ENCODE assay signal across 8 cellular contexts in genomic region chr9:105447814-105448812, GRCh38. TPM values are rescaled to one million over a fixed set of nuclear protein-coding genes. Genes with fewer than 3 reads are reported as not detected.
DNase-seq lines count a peak whose midpoint lies in the region; ATAC-seq and TF ChIP-seq lines count a peak whose summit lies in the region.

TSS of gene FSD1L (plus strand) at chr9:105448034. CDS start at chr9:105448221, 187 bp downstream.

- H3K9ac ChIP-seq in HCT116 (ENCODE audit: low read length) (peak within 1 kb of the TSS; percentile 79), MM.1S (ENCODE audit: low read length) (peak within 1 kb of the TSS; percentile 51)

- CTCF ChIA-PET in HCT116 (lab: Charles Lee), result no interaction called here

- H3K9me3 ChIP-seq in HCT116 (ENCODE audit: control insufficient read depth in 1 of 2, insufficient read depth in 1 of 2, low read depth in 1 of 2, low read length in 2 of 2) (no peaks in the 10 kb centered on the region), MM.1S (replicated peaks; ENCODE audit: insufficient read depth, low read length) (no peaks in the 10 kb centered on the region), gastroesophageal sphincter (no peaks in the 10 kb centered on the region), neutrophil (no peaks in the 10 kb centered on the region)

- H3F3A ChIP-seq in MM.1S (ENCODE audit: insufficient read depth, low read length), result no peaks in the 10 kb centered on the region

- RAD21 ChIA-PET in HCT116 (lab: Charles Lee; ENCODE audit: low non-redundant PET in 1 of 2, low total read pairs in 2 of 2, uncharacterized antibody in 2 of 2, unreplicated experiment in 2 of 2), result no interaction called here

- TF ChIP-seq CTCF in HCT116 (IDR thresholded peaks at IDR 0.05 in 2 of 3, conservative IDR thresholded peaks at IDR 0.05 in 1 of 3; ENCODE audit: borderline replicate concordance in 1 of 3, insufficient read depth in 1 of 3, low read depth in 2 of 3, low read length in 2 of 3) (peak in 2 of 3 experiments; percentile 43 to 50; a peak in 4 of 6 replicates), MM.1S (IDR thresholded peaks at IDR 0.05; ENCODE audit: low read length) (peak; percentile 44), gastroesophageal sphincter (IDR thresholded peaks at IDR 0.05) (peak in 2 of 4 experiments; percentile 20 to 54), neutrophil (IDR thresholded peaks at IDR 0.05) (no peak)

- H3K27me3 ChIP-seq in HCT116 (ENCODE audit: insufficient read depth, low read length) (no peaks in the 10 kb centered on the region), MM.1S (replicated peaks; ENCODE audit: insufficient read depth, low read length) (no peaks in the 10 kb centered on the region), gastroesophageal sphincter (no peaks in the 10 kb centered on the region), neutrophil (no peaks in the 10 kb centered on the region)

- intact Hi-C loops in HCT116 (cut with micrococcal nuclease), result no loop called here

- POLR2A ChIA-PET in HCT116 (lab: Charles Lee), result interaction anchor here (1.0 kb wide), 1 partner anchor 9 kb away, joined by 3 read pairs; no protein-coding TSS in a partner anchor

- TF ChIP-seq POLR2A in HCT116 (IDR thresholded peaks at IDR 0.05; ENCODE audit: borderline replicate concordance, extremely low read depth, insufficient read depth, insufficient read length), result peak; percentile 61
- TF ChIP-seq POLR2A in gastroesophageal sphincter (IDR thresholded peaks at IDR 0.05), result peak; percentile 26 to 27

- peak within 1 kb of the TSS; percentile 83 for H3K4me2 ChIP-seq in HCT116 (ENCODE audit: low read length)
- peak within 1 kb of the TSS; percentile 94 for H3K4me2 ChIP-seq in MM.1S (ENCODE audit: low read depth, low read length)

- peak; percentile 80 for DNase-seq in GM04504 (ENCODE audit: low read depth)
- DNase-seq in HCT116 (ENCODE audit: low read depth, low spot score), result peak; percentile 81
- DNase-seq in MM.1S, result peak; percentile 87
- peak; percentile 84 for DNase-seq in SIG-M5 treated with dmso at 0.1 percent for 504 hours (lab: John Stamatoyannopoulos, UW; ENCODE audit: unreplicated experiment)
- DNase-seq in activated naive CD4-positive, alpha-beta T cell (lab: John Stamatoyannopoulos, UW), result peak; percentile 24 to 58 (median 46)
- peak; percentile 92 for DNase-seq in superior temporal gyrus (ENCODE audit: extremely low spot score)

- H3K27ac ChIP-seq in HCT116 (ENCODE audit: low read depth, low read length) (peak within 1 kb of the TSS; percentile 56), MM.1S (ENCODE audit: low read length) (no peak within 1 kb of the TSS), gastroesophageal sphincter (peak within 1 kb of the TSS; percentile 22 to 85 (median 84)), neutrophil (peak within 1 kb of the TSS; percentile 40)

- no TSS peak for BruUV-seq in HCT116 (replicated peaks; lab: Mats Ljungman, UMichigan)

- TF ChIP-seq EP300 in gastroesophageal sphincter (IDR thresholded peaks at IDR 0.05), result no peak

- H3K9me2 ChIP-seq in HCT116 (ENCODE audit: insufficient read depth), result no peaks in the 10 kb centered on the region
- H3K9me2 ChIP-seq in MM.1S (replicated peaks; ENCODE audit: insufficient read depth, low read length), result no peaks in the 10 kb centered on the region

- WGBS in gastroesophageal sphincter (ENCODE audit: low coverage in 1 of 2), 2 donors, result 0 to 2% methylated on average over 6 to 9 of the region's 87 CpGs

- H3K4me1 ChIP-seq in HCT116 (ENCODE audit: control insufficient read depth in 1 of 2, insufficient read depth in 2 of 2, low read length in 2 of 2) (peaks cover 0 to 15% of the 10 kb centered on the region in 2 experiments; a peak in 3 of 4 replicates), MM.1S (ENCODE audit: low read length) (no peaks in the 10 kb centered on the region), gastroesophageal sphincter (peaks cover 0 to 41% (median 0%) of the 10 kb centered on the region in 3 donors), neutrophil (ENCODE audit: control insufficient read depth in 1 of 2, insufficient read depth in 1 of 2, low read depth in 1 of 2, low read length in 1 of 2) (peaks cover 11 to 12% of the 10 kb centered on the region in 2 experiments)

- peaks cover 48% of the 10 kb centered on the region for H3K79me2 ChIP-seq in HCT116 (ENCODE audit: insufficient read depth, low read length)
- H3K79me2 ChIP-seq in MM.1S (ENCODE audit: low read length), result no peaks in the 10 kb centered on the region

- H2AFZ ChIP-seq in HCT116 (ENCODE audit: low read depth, low read length, poor library complexity, severe bottlenecking), result peak within 1 kb of the TSS; percentile 24
- H2AFZ ChIP-seq in MM.1S (ENCODE audit: low read length), result peak within 1 kb of the TSS; percentile 99

- H3K4me3 ChIP-seq in HCT116 (replicated peaks in 1 of 2; ENCODE audit: low read depth in 1 of 2, low read length in 2 of 2) (peak within 1 kb of the TSS; percentile 81 to 93), MM.1S (ENCODE audit: low read length) (peak within 1 kb of the TSS; percentile 84), gastroesophageal sphincter (peak within 1 kb of the TSS; percentile 74 to 97), neutrophil (ENCODE audit: low read depth in 1 of 2, low read length in 1 of 2) (peak within 1 kb of the TSS; percentile 76 to 86)

- TF ChIP-seq RAD21 in HCT116 (IDR thresholded peaks at IDR 0.05; ENCODE audit: low read depth), result peak; percentile 58

- H4K20me1 ChIP-seq in HCT116 (ENCODE audit: insufficient read depth) (no peaks in the 10 kb centered on the region), MM.1S (ENCODE audit: insufficient read depth, low read length) (no peaks in the 10 kb centered on the region)

- H3K36me3 ChIP-seq in HCT116 (ENCODE audit: control insufficient read depth in 1 of 2, insufficient read depth in 2 of 2, low read length in 2 of 2) (no peaks in the 10 kb centered on the region), MM.1S (replicated peaks; ENCODE audit: insufficient read depth, low read length) (no peaks in the 10 kb centered on the region), gastroesophageal sphincter (no peaks in the 10 kb centered on the region), neutrophil (no peaks in the 10 kb centered on the region)

- ATAC-seq in HCT116 (peak; percentile 93), gastroesophageal sphincter (peak; percentile 99)

TF ChIP-seq in HCT116, 20 proteins besides CTCF, POLR2A, EP300 and RAD21:
- TF ChIP-seq TCF7L2 (IDR thresholded peaks at IDR 0.05; ENCODE audit: borderline replicate concordance, extremely low read depth, insufficient read depth, insufficient read length), result peak; percentile 13
- TF ChIP-seq POLR2AphosphoS5 (IDR thresholded peaks at IDR 0.05; ENCODE audit: low read depth, low read length), result peak; percentile 72
- TF ChIP-seq ZFX (IDR thresholded peaks at IDR 0.05), result peak; percentile 81
- TF ChIP-seq MAX (IDR thresholded peaks at IDR 0.05), result no peak; the same call in 1 of the 2 replicates
- no peak for TF ChIP-seq CBX3 (IDR thresholded peaks at IDR 0.05; ENCODE audit: low read depth)

RNA-seq across cellular contexts. Expression of gene FSD1L, which starts in this region (rescaled TPM):
- total RNA-seq in HCT116 (2021; ENCODE audit: unreplicated experiment) (5.5 TPM), gastroesophageal sphincter (1 to 10 TPM; 2.7 to 10.0 (median 3.4) TPM)
- polyA plus RNA-seq in HCT116 (2012), result 1.0 and 1.1 TPM in 2 replicates
